Comparison of ENCODE assay signal across 1 cellular context in the genomic region with DNA sequence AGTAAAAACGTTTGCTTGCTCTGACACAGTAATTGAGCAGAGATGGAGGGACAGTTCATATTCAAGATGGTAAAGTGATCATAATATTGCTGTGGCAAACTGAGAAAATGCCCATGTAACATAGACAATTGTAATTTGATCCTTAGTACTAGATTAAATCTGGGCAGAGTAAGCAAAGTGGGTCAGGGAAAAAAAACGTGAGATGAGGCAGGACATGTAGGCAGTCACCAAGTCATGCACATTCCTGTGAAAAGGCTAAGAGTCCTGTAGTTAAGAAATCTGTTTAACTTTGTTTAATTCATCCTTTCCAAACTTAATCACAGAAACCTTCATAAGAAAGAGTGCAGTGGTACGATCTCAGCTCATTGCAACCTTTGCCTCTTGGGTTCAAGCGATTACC.
TF ChIP-seq lines count a peak whose summit lies in the region.

No MANE protein-coding gene starts in this region.

TF ChIP-seq in GM23338, 12 proteins besides CTCF, POLR2A, EP300 and RAD21:
- TF ChIP-seq CREB1 (CRISPR knock-in tag; IDR thresholded peaks at IDR 0.05; ENCODE audit: low read depth) = no peak
- no peak for TF ChIP-seq ZNF114 (CRISPR knock-in tag; IDR thresholded peaks at IDR 0.05)
- no peak for TF ChIP-seq STAT1 (IDR thresholded peaks at IDR 0.05; ENCODE audit: unreplicated experiment)
